Comparison of ENCODE assay signal across 32 cellular contexts in the genomic region with DNA sequence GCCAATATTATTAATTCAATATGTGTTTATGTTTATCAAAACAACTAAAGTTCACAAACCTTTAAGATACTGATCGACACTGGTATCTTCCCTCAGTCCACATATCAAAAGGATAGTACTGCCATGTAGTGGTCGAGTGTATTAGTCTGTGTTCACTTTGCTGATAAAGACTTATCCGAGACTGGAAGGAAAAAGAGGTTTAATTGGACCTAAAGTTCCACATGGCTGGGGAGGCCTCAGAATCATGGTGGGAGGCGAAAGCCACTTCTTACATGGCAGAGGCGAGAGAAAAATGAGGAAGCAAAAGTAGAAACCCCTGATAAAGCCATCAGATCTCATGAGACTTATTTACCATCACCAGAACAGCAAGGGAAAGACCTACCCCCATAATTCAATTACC.
"Had no signal": no experiment of that assay in that cellular context is flagged by ENCODE, and none has a peak within 500 bp of the region (broad histone marks: within the 10 kb centered on the region; RNA-seq: fewer than 3 reads in every experiment).

No MANE protein-coding gene starts in this region.

- H3K4me1 ChIP-seq: adrenal gland, ascending aorta had no signal

- H3K4me3 ChIP-seq: adrenal gland, ascending aorta, cardiac muscle cell had no signal

- H3K27ac ChIP-seq: adrenal gland, ascending aorta, cardiac muscle cell, WERI-Rb-1 had no signal

- H3K27me3 ChIP-seq: adrenal gland, ascending aorta, cardiac muscle cell had no signal

- DNase-seq: activated CD4-positive, alpha-beta memory T cell treated with anti-CD3 and anti-CD28 coated beads for 36 hours; activated CD4-positive, alpha-beta T cell treated with anti-CD3 and anti-CD28 coated beads for 1 hour; activated CD4-positive, alpha-beta T cell treated with anti-CD3 and anti-CD28 coated beads for 36 hours; activated CD4-positive, alpha-beta T cell treated with anti-CD3 and anti-CD28 coated beads for 48 hours; activated CD4-positive, alpha-beta T cell treated with anti-CD3 and anti-CD28 coated beads, Interleukin-2, amount 10 ng/mL, durations not matched to agents 7 days and 5 days; activated CD4-positive, CD25-positive, alpha-beta regulatory T cell; activated CD8-positive, alpha-beta memory T cell treated with anti-CD3 and anti-CD28 coated beads, Interleukin-2, amount 50 U/mL, for 4 hours; activated CD8-positive, alpha-beta T cell treated with anti-CD3 and anti-CD28 coated beads for 36 hours; activated effector memory CD4-positive, alpha-beta T cell treated with anti-CD3 and anti-CD28 coated beads, Interleukin-2, amount 50 U/mL, for 16 hours; activated gamma-delta T cell treated with Interleukin-2 at 50 U/mL for 16 hours; activated naive CD4-positive, alpha-beta T cell; activated naive CD4-positive, alpha-beta T cell treated with anti-CD3 and anti-CD28 coated beads for 36 hours; activated naive CD4-positive, alpha-beta T cell treated with anti-CD3 and anti-CD28 coated beads, Interleukin-2, amount 50 U/mL, for 16 hours; activated naive CD8-positive, alpha-beta T cell treated with anti-CD3 and anti-CD28 coated beads for 36 hours; activated T-cell treated with anti-CD3 and anti-CD28 coated beads for 4 hours; activated T-cell treated with anti-CD3 and anti-CD28 coated beads, Interleukin-2, amount 50 U/mL, for 1 hour; activated T-cell treated with anti-CD3 and anti-CD28 coated beads, Interleukin-2, amount 50 U/mL, for 4 hours; activated T-cell treated with anti-CD3 and anti-CD28 coated beads, Interleukin-2, amount 50 U/mL, for 72 hours; adrenal gland; amniotic stem cell; anterior cingulate cortex; caudate nucleus; cerebellar nuclear complex; T-helper 1 cell; T-helper 2 cell; T-helper 9 cell; WERI-Rb-1 had no signal

- H3K36me3 ChIP-seq: adrenal gland, ascending aorta, cardiac muscle cell, WERI-Rb-1 had no signal

- H3K9me3 ChIP-seq: adrenal gland, ascending aorta had no signal

- ATAC-seq: activated CD4-positive, alpha-beta T cell treated with anti-CD3 and anti-CD28 coated beads for 36 hours; activated CD4-positive, CD25-positive, alpha-beta regulatory T cell treated with anti-CD3 and anti-CD28 coated beads, Interleukin-2, amount 50 U/mL, for 24 hours; activated CD8-positive, alpha-beta T cell treated with anti-CD3 and anti-CD28 coated beads for 36 hours; activated naive CD4-positive, alpha-beta T cell treated with anti-CD3 and anti-CD28 coated beads, Interleukin-2, amount 50 U/mL, for 72 hours; activated T-cell treated with anti-CD3 and anti-CD28 coated beads, Interleukin-2, amount 50 U/mL, for 4 hours; activated T-cell treated with anti-CD3 and anti-CD28 coated beads, Interleukin-2, amount 50 U/mL, for 72 hours; activated T-helper 17 cell treated with anti-CD3 and anti-CD28 coated beads, Interleukin-2, amount 50 U/mL, for 72 hours had no signal
